In the genomic region with DNA sequence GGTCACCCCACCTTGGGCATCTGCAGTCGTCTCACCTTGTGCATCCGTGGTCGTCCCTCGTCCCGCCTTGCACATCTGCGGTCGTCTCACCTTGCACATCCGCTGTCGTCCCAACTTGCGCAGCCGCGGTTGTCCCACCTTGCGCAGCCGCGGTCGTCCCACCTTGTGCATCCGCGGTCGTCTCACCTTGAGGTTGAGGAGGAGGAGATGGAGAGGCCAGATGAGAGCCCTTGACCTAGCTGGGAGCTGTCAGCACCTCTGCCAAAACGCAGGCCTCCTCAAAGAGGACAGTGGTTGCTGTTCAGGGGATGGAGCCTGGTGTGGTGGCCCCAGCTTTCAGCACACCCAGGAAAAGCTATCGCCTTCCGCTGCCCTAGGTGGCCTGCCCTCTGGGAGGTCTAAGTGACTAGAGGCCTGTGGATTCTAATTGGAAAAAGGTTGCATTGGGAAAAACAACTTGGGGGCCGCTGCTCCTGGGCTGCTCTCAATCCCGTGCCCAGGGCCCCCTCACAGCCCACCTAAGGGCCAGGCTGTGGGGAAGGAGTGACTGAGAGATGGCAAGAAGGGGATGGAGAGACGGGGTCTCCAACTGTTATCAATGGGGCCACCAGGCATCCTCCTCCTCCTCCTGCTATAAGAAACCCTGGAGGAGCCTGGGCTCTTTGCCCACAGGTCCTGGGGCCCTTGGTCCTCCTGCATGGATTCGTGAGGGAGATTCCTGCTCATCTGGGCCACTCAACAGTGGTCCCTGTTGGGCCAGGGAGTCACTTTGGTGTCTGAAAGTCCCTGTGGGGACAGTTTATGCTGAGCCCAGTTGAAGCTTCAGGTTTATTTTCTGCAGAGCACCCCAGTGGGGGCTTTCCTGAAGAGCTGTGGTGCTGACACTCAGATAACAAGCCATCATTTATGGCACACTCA, we compare ENCODE assay signal across 1 cellular context.
TF ChIP-seq lines count a peak whose summit lies in the region.

No MANE protein-coding gene starts in this region.

TF ChIP-seq in IMR-90, 13 proteins besides CTCF, POLR2A, EP300 and RAD21:
- TF ChIP-seq CEBPB (IDR thresholded peaks at IDR 0.05; ENCODE audit: low read depth, low read length) (no peak), FOS (IDR thresholded peaks at IDR 0.05; ENCODE audit: low read depth, low read length) (no peak), RCOR1 (IDR thresholded peaks at IDR 0.05; ENCODE audit: insufficient replicate concordance, low read length) (no peak), NFE2L2 (IDR thresholded peaks at IDR 0.05; ENCODE audit: low read depth, low read length) (no peak), MAFK (IDR thresholded peaks at IDR 0.05; ENCODE audit: low read depth, low read length) (no peak), MXI1 (IDR thresholded peaks at IDR 0.05; ENCODE audit: borderline replicate concordance, low read depth, low read length) (no peak), MAZ (IDR thresholded peaks at IDR 0.05; ENCODE audit: borderline replicate concordance, low read depth, low read length) (no peak), CHD1 (IDR thresholded peaks at IDR 0.05; ENCODE audit: low read depth, low read length) (no peak), BHLHE40 (IDR thresholded peaks at IDR 0.05; ENCODE audit: low read depth, low read length) (no peak), RFX5 (IDR thresholded peaks at IDR 0.05; ENCODE audit: low read depth, low read length) (no peak)
- TF ChIP-seq, protein P1, sequence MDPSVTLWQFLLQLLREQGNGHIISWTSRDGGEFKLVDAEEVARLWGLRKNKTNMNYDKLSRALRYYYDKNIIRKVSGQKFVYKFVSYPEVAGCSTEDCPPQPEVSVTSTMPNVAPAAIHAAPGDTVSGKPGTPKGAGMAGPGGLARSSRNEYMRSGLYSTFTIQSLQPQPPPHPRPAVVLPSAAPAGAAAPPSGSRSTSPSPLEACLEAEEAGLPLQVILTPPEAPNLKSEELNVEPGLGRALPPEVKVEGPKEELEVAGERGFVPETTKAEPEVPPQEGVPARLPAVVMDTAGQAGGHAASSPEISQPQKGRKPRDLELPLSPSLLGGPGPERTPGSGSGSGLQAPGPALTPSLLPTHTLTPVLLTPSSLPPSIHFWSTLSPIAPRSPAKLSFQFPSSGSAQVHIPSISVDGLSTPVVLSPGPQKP (IDR thresholded peaks at IDR 0.05; ENCODE audit: borderline replicate concordance, low read depth, low read length) = no peak
